ENCODE assay signal across 3 cellular contexts in genomic region chr22:24214467-24215285, GRCh38.
TF ChIP-seq lines count a peak whose summit lies in the region.

No MANE protein-coding gene starts in this region.

TF ChIP-seq in SK-N-SH, 30 proteins besides CTCF, POLR2A, EP300 and RAD21:
- TF ChIP-seq FOSL2 (IDR thresholded peaks at IDR 0.05; ENCODE audit: borderline replicate concordance, low read depth) (no peak), MXI1 (IDR thresholded peaks at IDR 0.05; ENCODE audit: low read depth, low read length) (no peak), USF2 (IDR thresholded peaks at IDR 0.05; ENCODE audit: borderline replicate concordance, low read depth, low read length) (no peak), ELF1 (IDR thresholded peaks at IDR 0.05) (no peak), TAF1 (IDR thresholded peaks at IDR 0.05; ENCODE audit: borderline replicate concordance, low read depth, low read length) (no peak), SMC3 (IDR thresholded peaks at IDR 0.05; ENCODE audit: low read depth, low read length) (no peak)

TF ChIP-seq in SK-N-SH treated with all-trans-retinoic acid at 6 μM for 48 hours, 23 proteins besides CTCF, POLR2A, EP300 and RAD21:
- TF ChIP-seq OSR1 (CRISPR knock-in tag; IDR thresholded peaks at IDR 0.05) (no peak), ARNTL (CRISPR knock-in tag; IDR thresholded peaks at IDR 0.05; ENCODE audit: borderline replicate concordance, low read depth) (no peak), ZFP3 (CRISPR knock-in tag; IDR thresholded peaks at IDR 0.05) (no peak), ISL1 (CRISPR knock-in tag; IDR thresholded peaks at IDR 0.05) (no peak), ZNF565 (CRISPR knock-in tag; conservative IDR thresholded peaks at IDR 0.05; ENCODE audit: low read depth) (no peak), RARB (CRISPR knock-in tag; IDR thresholded peaks at IDR 0.05) (no peak), ZNF8 (CRISPR knock-in tag; IDR thresholded peaks at IDR 0.05) (no peak), CSDC2 (CRISPR knock-in tag; IDR thresholded peaks at IDR 0.05) (no peak), GLIS3 (CRISPR knock-in tag; IDR thresholded peaks at IDR 0.05) (no peak), PATZ1 (CRISPR knock-in tag; IDR thresholded peaks at IDR 0.05; ENCODE audit: borderline replicate concordance) (no peak), TOX (CRISPR knock-in tag; IDR thresholded peaks at IDR 0.05; ENCODE audit: borderline replicate concordance) (no peak), TCF4 (CRISPR knock-in tag; IDR thresholded peaks at IDR 0.05; ENCODE audit: borderline replicate concordance) (no peak), BACH2 (CRISPR knock-in tag; IDR thresholded peaks at IDR 0.05; ENCODE audit: borderline replicate concordance) (no peak)
- TF ChIP-seq, protein P1, sequence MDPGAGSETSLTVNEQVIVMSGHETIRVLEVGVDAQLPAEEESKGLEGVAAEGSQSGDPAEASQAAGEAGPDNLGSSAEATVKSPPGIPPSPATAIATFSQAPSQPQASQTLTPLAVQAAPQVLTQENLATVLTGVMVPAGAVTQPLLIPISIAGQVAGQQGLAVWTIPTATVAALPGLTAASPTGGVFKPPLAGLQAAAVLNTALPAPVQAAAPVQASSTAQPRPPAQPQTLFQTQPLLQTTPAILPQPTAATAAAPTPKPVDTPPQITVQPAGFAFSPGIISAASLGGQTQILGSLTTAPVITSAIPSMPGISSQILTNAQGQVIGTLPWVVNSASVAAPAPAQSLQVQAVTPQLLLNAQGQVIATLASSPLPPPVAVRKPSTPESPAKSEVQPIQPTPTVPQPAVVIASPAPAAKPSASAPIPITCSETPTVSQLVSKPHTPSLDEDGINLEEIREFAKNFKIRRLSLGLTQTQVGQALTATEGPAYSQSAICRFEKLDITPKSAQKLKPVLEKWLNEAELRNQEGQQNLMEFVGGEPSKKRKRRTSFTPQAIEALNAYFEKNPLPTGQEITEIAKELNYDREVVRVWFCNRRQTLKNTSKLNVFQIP (CRISPR knock-in tag; IDR thresholded peaks at IDR 0.05; ENCODE audit: borderline replicate concordance, low read depth): no peak
- TF ChIP-seq, protein P2, sequence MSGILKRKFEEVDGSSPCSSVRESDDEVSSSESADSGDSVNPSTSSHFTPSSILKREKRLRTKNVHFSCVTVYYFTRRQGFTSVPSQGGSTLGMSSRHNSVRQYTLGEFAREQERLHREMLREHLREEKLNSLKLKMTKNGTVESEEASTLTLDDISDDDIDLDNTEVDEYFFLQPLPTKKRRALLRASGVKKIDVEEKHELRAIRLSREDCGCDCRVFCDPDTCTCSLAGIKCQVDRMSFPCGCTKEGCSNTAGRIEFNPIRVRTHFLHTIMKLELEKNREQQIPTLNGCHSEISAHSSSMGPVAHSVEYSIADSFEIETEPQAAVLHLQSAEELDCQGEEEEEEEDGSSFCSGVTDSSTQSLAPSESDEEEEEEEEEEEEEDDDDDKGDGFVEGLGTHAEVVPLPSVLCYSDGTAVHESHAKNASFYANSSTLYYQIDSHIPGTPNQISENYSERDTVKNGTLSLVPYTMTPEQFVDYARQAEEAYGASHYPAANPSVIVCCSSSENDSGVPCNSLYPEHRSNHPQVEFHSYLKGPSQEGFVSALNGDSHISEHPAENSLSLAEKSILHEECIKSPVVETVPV (CRISPR knock-in tag; IDR thresholded peaks at IDR 0.05): no peak
- TF ChIP-seq, protein P3, sequence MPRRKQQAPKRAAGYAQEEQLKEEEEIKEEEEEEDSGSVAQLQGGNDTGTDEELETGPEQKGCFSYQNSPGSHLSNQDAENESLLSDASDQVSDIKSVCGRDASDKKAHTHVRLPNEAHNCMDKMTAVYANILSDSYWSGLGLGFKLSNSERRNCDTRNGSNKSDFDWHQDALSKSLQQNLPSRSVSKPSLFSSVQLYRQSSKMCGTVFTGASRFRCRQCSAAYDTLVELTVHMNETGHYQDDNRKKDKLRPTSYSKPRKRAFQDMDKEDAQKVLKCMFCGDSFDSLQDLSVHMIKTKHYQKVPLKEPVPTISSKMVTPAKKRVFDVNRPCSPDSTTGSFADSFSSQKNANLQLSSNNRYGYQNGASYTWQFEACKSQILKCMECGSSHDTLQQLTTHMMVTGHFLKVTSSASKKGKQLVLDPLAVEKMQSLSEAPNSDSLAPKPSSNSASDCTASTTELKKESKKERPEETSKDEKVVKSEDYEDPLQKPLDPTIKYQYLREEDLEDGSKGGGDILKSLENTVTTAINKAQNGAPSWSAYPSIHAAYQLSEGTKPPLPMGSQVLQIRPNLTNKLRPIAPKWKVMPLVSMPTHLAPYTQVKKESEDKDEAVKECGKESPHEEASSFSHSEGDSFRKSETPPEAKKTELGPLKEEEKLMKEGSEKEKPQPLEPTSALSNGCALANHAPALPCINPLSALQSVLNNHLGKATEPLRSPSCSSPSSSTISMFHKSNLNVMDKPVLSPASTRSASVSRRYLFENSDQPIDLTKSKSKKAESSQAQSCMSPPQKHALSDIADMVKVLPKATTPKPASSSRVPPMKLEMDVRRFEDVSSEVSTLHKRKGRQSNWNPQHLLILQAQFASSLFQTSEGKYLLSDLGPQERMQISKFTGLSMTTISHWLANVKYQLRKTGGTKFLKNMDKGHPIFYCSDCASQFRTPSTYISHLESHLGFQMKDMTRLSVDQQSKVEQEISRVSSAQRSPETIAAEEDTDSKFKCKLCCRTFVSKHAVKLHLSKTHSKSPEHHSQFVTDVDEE (CRISPR knock-in tag; IDR thresholded peaks at IDR 0.05): no peak

TF ChIP-seq in endothelial cell of umbilical vein, 7 proteins besides CTCF, POLR2A, EP300 and RAD21:
- TF ChIP-seq POLR2AphosphoS5 (IDR thresholded peaks at IDR 0.05; ENCODE audit: insufficient read depth, low read depth, low read length): no peak
- TF ChIP-seq MYC (IDR thresholded peaks at IDR 0.05; ENCODE audit: low read depth, low read length): no peak
- TF ChIP-seq EZH2 (IDR thresholded peaks at IDR 0.05; ENCODE audit: borderline replicate concordance, low read depth, low read length, severe bottlenecking): no peak
- TF ChIP-seq, protein P4, sequence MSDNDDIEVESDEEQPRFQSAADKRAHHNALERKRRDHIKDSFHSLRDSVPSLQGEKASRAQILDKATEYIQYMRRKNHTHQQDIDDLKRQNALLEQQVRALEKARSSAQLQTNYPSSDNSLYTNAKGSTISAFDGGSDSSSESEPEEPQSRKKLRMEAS (IDR thresholded peaks at IDR 0.05; ENCODE audit: insufficient read depth, insufficient read length): no peak
- no peak for TF ChIP-seq JUN (IDR thresholded peaks at IDR 0.05; ENCODE audit: borderline replicate concordance, insufficient read depth, insufficient read length, low read depth)
- TF ChIP-seq FOS (IDR thresholded peaks at IDR 0.05; ENCODE audit: borderline replicate concordance, insufficient read depth, low read length): no peak
- TF ChIP-seq GATA2 (IDR thresholded peaks at IDR 0.05; ENCODE audit: insufficient read depth, insufficient read length, low read depth, low read length): no peak
TF ChIP-seq in endothelial cell of umbilical vein: peak in this region for 0.
